In the genomic region with DNA sequence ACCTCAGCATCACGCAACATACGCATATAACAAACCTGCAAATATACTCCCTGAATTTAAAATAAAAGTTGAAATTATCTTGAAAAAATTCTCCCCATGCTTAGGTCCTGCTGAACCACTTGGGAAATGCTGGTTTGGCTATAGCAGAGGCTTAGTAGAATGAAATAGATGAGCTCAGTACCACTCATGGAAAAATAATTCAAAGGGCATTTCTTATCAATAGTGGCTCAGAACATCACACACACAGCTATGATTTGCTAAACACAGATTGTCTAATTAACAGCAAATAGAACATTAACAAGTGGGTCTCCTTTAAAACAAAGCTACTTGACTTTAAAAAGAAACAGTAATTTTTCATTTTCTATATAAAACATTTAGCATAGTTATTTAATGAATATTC, we compare ENCODE assay signal across 30 cellular contexts. TPM values are rescaled to one million over a fixed set of nuclear protein-coding genes. Genes with fewer than 3 reads are reported as not detected.
"Had no signal": no experiment of that assay in that cellular context is flagged by ENCODE, and none has a peak within 500 bp of the region (broad histone marks: within the 10 kb centered on the region; RNA-seq: fewer than 3 reads in every experiment).

No MANE protein-coding gene starts in this region.

- H3K4me3 Mint-ChIP-seq: dendritic cell treated with granulocyte-macrophage colony-stimulating factor and Interleukin-4, amounts not matched to agents 40 ng/mL and 50 ng/mL, for 4 days; effector memory CD8-positive, alpha-beta T cell; endodermal cell had no signal

- DNase-seq: colonic mucosa; cortex of kidney; dermis blood vessel endothelial cell; dorsolateral prefrontal cortex; effector CD4-positive, alpha-beta T cell; effector CD8-positive, alpha-beta T cell; effector memory CD4-positive, alpha-beta T cell; effector memory CD8-positive, alpha-beta T cell; endodermal cell; erythroblast; esophagus squamous epithelium; foreskin fibroblast; foreskin keratinocyte; foreskin melanocyte; gastrocnemius medialis; glutamatergic neuron; head of caudate nucleus; heart left ventricle; heart right ventricle had no signal

- FAIRE-seq: colon, endometrium, frontal cortex had no signal

- H3K36me3 ChIP-seq: colonic mucosa, esophagus muscularis mucosa, esophagus squamous epithelium, gastrocnemius medialis, gastroesophageal sphincter, heart left ventricle, heart right ventricle had no signal

- H3K9me3 ChIP-seq: colonic mucosa, esophagus muscularis mucosa, esophagus squamous epithelium, gastrocnemius medialis, gastroesophageal sphincter, heart left ventricle, heart right ventricle had no signal

- H3K27ac Mint-ChIP-seq: dendritic cell treated with granulocyte-macrophage colony-stimulating factor and Interleukin-4, amounts not matched to agents 40 ng/mL and 50 ng/mL, for 4 days; effector memory CD8-positive, alpha-beta T cell; endodermal cell had no signal

- H3K27me3 ChIP-seq: colonic mucosa, esophagus muscularis mucosa, gastrocnemius medialis had no signal

- H3K27ac ChIP-seq: colonic mucosa, coronary artery, dorsolateral prefrontal cortex, epithelial cell of prostate, esophagus muscularis mucosa, esophagus squamous epithelium, foreskin keratinocyte, gastrocnemius medialis, gastroesophageal sphincter, heart left ventricle, heart right ventricle had no signal

- ATAC-seq: effector memory CD8-positive, alpha-beta T cell; esophagus mucosa; foreskin keratinocyte; gastrocnemius medialis; gastroesophageal sphincter; heart left ventricle; heart right ventricle had no signal

- H3K4me3 ChIP-seq: colonic mucosa, coronary artery, dorsolateral prefrontal cortex, esophagus muscularis mucosa, esophagus squamous epithelium, gastrocnemius medialis, gastroesophageal sphincter, heart left ventricle, heart right ventricle had no signal

- H3K4me1 ChIP-seq: colonic mucosa, esophagus muscularis mucosa, esophagus squamous epithelium, foreskin keratinocyte, gastrocnemius medialis, gastroesophageal sphincter, heart left ventricle, heart right ventricle had no signal

- H3K9me3 Mint-ChIP-seq: dendritic cell treated with granulocyte-macrophage colony-stimulating factor and Interleukin-4, amounts not matched to agents 40 ng/mL and 50 ng/mL, for 4 days; effector memory CD8-positive, alpha-beta T cell; endodermal cell had no signal

RNA-seq across cellular contexts. Expression of gene ELMOD1, which starts 21.5 kb away (rescaled TPM):
- total RNA-seq: epithelial cell of proximal tubule, esophagus mucosa, esophagus squamous epithelium, foreskin keratinocyte, glomerular endothelial cell had no signal
